In the genomic region with DNA sequence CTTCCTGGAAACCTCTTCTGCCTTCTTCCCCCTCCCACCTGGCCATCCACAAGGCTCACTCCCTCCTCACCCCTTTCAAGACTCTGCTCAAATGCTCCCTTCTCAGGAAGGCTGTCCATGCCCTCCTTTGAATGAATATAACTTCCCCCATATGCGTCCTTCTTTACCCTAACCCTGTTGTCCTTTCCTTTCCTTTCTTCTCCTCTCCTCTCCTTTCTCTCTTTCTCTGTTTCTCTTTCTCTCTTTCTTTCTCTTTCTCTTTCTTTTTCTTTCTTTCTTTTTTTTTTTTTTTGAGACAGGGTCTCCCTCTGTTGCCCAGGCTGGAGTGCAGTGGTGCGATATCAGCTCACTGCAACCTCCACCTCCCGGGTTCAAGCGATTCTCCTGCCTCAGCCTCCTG, we compare ENCODE assay signal across 9 cellular contexts. TPM values are rescaled to one million over a fixed set of nuclear protein-coding genes. Genes with fewer than 3 reads are reported as not detected.
DNase-seq lines count a peak whose midpoint lies in the region; ATAC-seq and TF ChIP-seq lines count a peak whose summit lies in the region.
"Not testable (repeated sequence)": the region's sequence is repeated elsewhere in the genome, so short reads cannot be mapped to it uniquely, and the experiment has no call there.
"Had no signal": no experiment of that assay in that cellular context is flagged by ENCODE, and none has a peak within 500 bp of the region (broad histone marks: within the 10 kb centered on the region; RNA-seq: fewer than 3 reads in every experiment).

No MANE protein-coding gene starts in this region.

- not testable (repeated sequence) for H3K79me1 ChIP-seq in mesendoderm (ENCODE audit: low read length)

- H3K4me3 Mint-ChIP-seq in Calu3 (ENCODE audit: low read depth, unreplicated experiment) (peak overlapping the region; percentile 85), chondrocyte (ENCODE audit: unreplicated experiment) (peak overlapping the region; percentile 76)
- peak overlapping the region; percentile 3 for H3K4me3 Mint-ChIP-seq in activated T-helper 17 cell treated with anti-CD3 and anti-CD28 coated beads, Interleukin-2, amount 50 U/mL, for 72 hours

- not testable (repeated sequence) for H3K79me2 ChIP-seq in mesendoderm (ENCODE audit: control insufficient read depth, insufficient read depth, low read length)

- H3K4me1 Mint-ChIP-seq in Calu3 (ENCODE audit: low read depth, unreplicated experiment) (peaks cover 45% of the 10 kb centered on the region), chondrocyte (ENCODE audit: low read depth) (peaks cover 83% of the 10 kb centered on the region)
- peaks cover 10% of the 10 kb centered on the region for H3K4me1 Mint-ChIP-seq in activated T-helper 17 cell treated with anti-CD3 and anti-CD28 coated beads, Interleukin-2, amount 50 U/mL, for 72 hours

- H3K4me3 ChIP-seq in NB4 (ENCODE audit: low read depth, low read length); gastroesophageal sphincter; mesendoderm (ENCODE audit: low read length); gastrocnemius medialis; transverse colon: not testable (repeated sequence)

- intact Hi-C loops in Calu3 (cut with micrococcal nuclease; ENCODE audit: unreplicated experiment), result loop anchor here (2.0 kb wide), 1 partner anchor 17 kb away; a partner anchor contains a TSS
- intact Hi-C loops in gastrocnemius medialis (cut with DNase I; ENCODE audit: low total_unique reads); transverse colon (cut with DNase I; ENCODE audit: low total_unique reads): not testable (repeated sequence)

- H3K27ac ChIP-seq in gastroesophageal sphincter (peak overlapping the region; percentile 32 to 92 (median 84)), gastrocnemius medialis (peak overlapping the region; percentile 52 to 82 (median 78)), transverse colon (peak overlapping the region; percentile 72 to 90 (median 78))
- H3K27ac ChIP-seq in mesendoderm (ENCODE audit: low read depth, low read length), result not testable (repeated sequence)

- H4K5ac ChIP-seq in mesendoderm (ENCODE audit: low read length), result not testable (repeated sequence)

- H3K4ac ChIP-seq in mesendoderm (ENCODE audit: low read depth, low read length), result not testable (repeated sequence)

- not testable (repeated sequence) for H3K27me3 ChIP-seq in gastroesophageal sphincter; mesendoderm (ENCODE audit: insufficient read depth, low read length, poor library complexity); gastrocnemius medialis
- H3K27me3 ChIP-seq in transverse colon, result peaks cover 21% of the 10 kb centered on the region

- 97% methylated on average over 3 of the region's 4 CpGs; no CpG with 5 or more reads in 1 of the 2 donors for WGBS in gastroesophageal sphincter (ENCODE audit: low coverage in 1 of 2), 2 donors
- no CpG with 5 or more reads among the region's 4 CpGs for WGBS in mesendoderm (ENCODE audit: extremely low coverage, insufficient coverage, low lambda C conversion rate)
- WGBS in transverse colon (ENCODE audit: low coverage in 1 of 2), 2 donors, result 76 to 84% methylated on average over 4 of the region's 4 CpGs

- not testable (repeated sequence) for H4K8ac ChIP-seq in mesendoderm (ENCODE audit: low read depth, low read length)

- H3K9me3 ChIP-seq in gastroesophageal sphincter, gastrocnemius medialis, transverse colon: not testable (repeated sequence)

- not testable (repeated sequence) for TF ChIP-seq CTCF in Calu3 (IDR thresholded peaks at IDR 0.05; ENCODE audit: unreplicated experiment); NB4 (IDR thresholded peaks at IDR 0.05; ENCODE audit: low read depth, low read length); chondrocyte (IDR thresholded peaks at IDR 0.05); gastroesophageal sphincter (IDR thresholded peaks at IDR 0.05); gastrocnemius medialis (IDR thresholded peaks at IDR 0.05 in 4 of 5, conservative IDR thresholded peaks at IDR 0.05 in 1 of 5); transverse colon (IDR thresholded peaks at IDR 0.05)

- H3K4me2 ChIP-seq in mesendoderm (ENCODE audit: low read length), result not testable (repeated sequence)

- not testable (repeated sequence) for H3K27me3 Mint-ChIP-seq in Calu3 (ENCODE audit: unreplicated experiment); chondrocyte (ENCODE audit: low read depth)
- peaks cover 29% of the 10 kb centered on the region for H3K27me3 Mint-ChIP-seq in activated T-helper 17 cell treated with anti-CD3 and anti-CD28 coated beads, Interleukin-2, amount 50 U/mL, for 72 hours

- peak overlapping the region; percentile 34 for H3K56ac ChIP-seq in mesendoderm (ENCODE audit: low read length)

- in situ Hi-C loops in gastrocnemius medialis (cut with MboI; ENCODE audit: low sequenced_read_pairs in 4 of 4), result loop anchor here in 1 of 4 donors (25.0 kb wide), 1 partner anchor 441 kb away; no protein-coding TSS in a partner anchor
- in situ Hi-C loops in transverse colon (cut with MboI; ENCODE audit: low pct_ligation_motif_present in 1 of 4, low pct_unique_long_range_greater_than_20kb in 1 of 4, low sequenced_read_pairs in 3 of 4), result not testable (repeated sequence)

- H3K27ac Mint-ChIP-seq in Calu3 (ENCODE audit: unreplicated experiment), result peak overlapping the region; percentile 96
- H3K27ac Mint-ChIP-seq in activated T-helper 17 cell treated with anti-CD3 and anti-CD28 coated beads, Interleukin-2, amount 50 U/mL, for 72 hours, result not testable (repeated sequence)
- peak overlapping the region; percentile 95 for H3K27ac Mint-ChIP-seq in chondrocyte (ENCODE audit: unreplicated experiment)

- H2BK120ac ChIP-seq in mesendoderm (ENCODE audit: low read depth, low read length), result not testable (repeated sequence)

- CTCF ChIA-PET in Calu3 (lab: Charles Lee), result not testable (repeated sequence)

- H3K4me1 ChIP-seq in gastroesophageal sphincter (peaks cover 0 to 91% (median 43%) of the 10 kb centered on the region in 3 donors), gastrocnemius medialis (peaks cover 15 to 20% of the 10 kb centered on the region in 2 donors), transverse colon (peaks cover 22 to 35% (median 28%) of the 10 kb centered on the region in 4 donors)
- not testable (repeated sequence) for H3K4me1 ChIP-seq in mesendoderm (ENCODE audit: control insufficient read depth, low read depth, low read length)

- H3K23ac ChIP-seq in mesendoderm (ENCODE audit: low read length), result not testable (repeated sequence)

- not testable (repeated sequence) for ATAC-seq in activated T-helper 17 cell treated with anti-CD3 and anti-CD28 coated beads, Interleukin-2, amount 50 U/mL, for 72 hours (replicated peaks); gastroesophageal sphincter; gastrocnemius medialis

- H3K9ac ChIP-seq in mesendoderm (ENCODE audit: low read length), result not testable (repeated sequence)

- not testable (repeated sequence) for BruUV-seq in Calu3 (replicated peaks; lab: Mats Ljungman, UMichigan)

- not testable (repeated sequence) for H2BK15ac ChIP-seq in mesendoderm (replicated peaks; ENCODE audit: low read depth)

- H3K36me3 Mint-ChIP-seq in Calu3 (ENCODE audit: insufficient read depth, unreplicated experiment) (peaks cover 62% of the 10 kb centered on the region), chondrocyte (ENCODE audit: low read depth) (peaks cover 38% of the 10 kb centered on the region)
- H3K36me3 Mint-ChIP-seq in activated T-helper 17 cell treated with anti-CD3 and anti-CD28 coated beads, Interleukin-2, amount 50 U/mL, for 72 hours (ENCODE audit: low read depth), result not testable (repeated sequence)

- H3K36me3 ChIP-seq in gastroesophageal sphincter, result peaks cover 0 to 70% of the 10 kb centered on the region in 2 donors
- H3K36me3 ChIP-seq in mesendoderm (ENCODE audit: control insufficient read depth, insufficient read depth, low read length); gastrocnemius medialis; transverse colon: not testable (repeated sequence)

- not testable (repeated sequence) for H2BK5ac ChIP-seq in mesendoderm (ENCODE audit: low read length)

- TF ChIP-seq POLR2A in NB4 (IDR thresholded peaks at IDR 0.05; ENCODE audit: extremely low read depth, insufficient read length); gastroesophageal sphincter (IDR thresholded peaks at IDR 0.05); gastrocnemius medialis (IDR thresholded peaks at IDR 0.05); transverse colon (IDR thresholded peaks at IDR 0.05): not testable (repeated sequence)

- not testable (repeated sequence) for TF ChIP-seq EP300 in gastroesophageal sphincter (IDR thresholded peaks at IDR 0.05); transverse colon (IDR thresholded peaks at IDR 0.05; ENCODE audit: low read depth)

- not testable (repeated sequence) for H3K18ac ChIP-seq in mesendoderm (ENCODE audit: low read length)

- DNase-seq in Calu3; chondrocyte (ENCODE audit: low spot score); mesendoderm; gastrocnemius medialis; transverse colon: not testable (repeated sequence)
- DNase-seq in NB4 (ENCODE audit: low read depth), result peak; percentile 25

- H3K9me3 Mint-ChIP-seq in Calu3 (ENCODE audit: low read depth, unreplicated experiment); activated T-helper 17 cell treated with anti-CD3 and anti-CD28 coated beads, Interleukin-2, amount 50 U/mL, for 72 hours; chondrocyte (ENCODE audit: low read depth): not testable (repeated sequence)

- H2AK5ac ChIP-seq in mesendoderm (ENCODE audit: low read length), result not testable (repeated sequence)

RNA-seq across cellular contexts. Expression of a gene that starts 15.1 kb away (rescaled TPM):
- total RNA-seq in Calu3 (2022) (52.3 and 71.5 TPM in 2 replicates), chondrocyte (304 to 497 TPM (median 493 TPM) in 3 replicates), gastroesophageal sphincter (100 to 1,000 TPM; 149 to 383 (median 159) TPM), gastrocnemius medialis (10 to 100 TPM; 10.9 to 46.6 (median 33.8) TPM), transverse colon (10 to 100 TPM; 15.2 to 93.1 (median 25.3) TPM)
- 1 to 10 TPM in 1 of 2 donors, under 1 TPM in 1; 0.35 to 8.2 TPM for total RNA-seq in activated T-helper 17 cell treated with anti-CD3 and anti-CD28 coated beads, Interleukin-2, amount 50 U/mL, for 72 hours
- 7.1 TPM for polyA plus RNA-seq in mesendoderm (2013, experiment 1 of 2)
- 7.0 TPM for polyA plus RNA-seq in mesendoderm (2013, experiment 2 of 2)
- total RNA-seq: G401 had no signal

RNA-seq across cellular contexts. Expression of a gene that starts 17.1 kb away (rescaled TPM):
- total RNA-seq in Calu3 (2022), result 193 and 222 TPM in 2 replicates
- total RNA-seq in activated T-helper 17 cell treated with anti-CD3 and anti-CD28 coated beads, Interleukin-2, amount 50 U/mL, for 72 hours, result 100 to 1,000 TPM; 274 to 467 TPM
- total RNA-seq in chondrocyte, result 91.7 to 122 TPM (median 108 TPM) in 3 replicates
- 100 to 1,000 TPM; 332 to 592 (median 362) TPM for total RNA-seq in gastroesophageal sphincter
- 291 TPM for polyA plus RNA-seq in mesendoderm (2013, experiment 1 of 2)
- 305 TPM for polyA plus RNA-seq in mesendoderm (2013, experiment 2 of 2)
- 100 to 1,000 TPM; 141 to 262 (median 150) TPM for total RNA-seq in gastrocnemius medialis
- 100 to 1,000 TPM; 239 to 490 (median 364) TPM for total RNA-seq in transverse colon

RNA-seq across cellular contexts. Expression of a gene that starts 50.2 kb away (rescaled TPM):
- 466 and 506 TPM in 2 replicates for total RNA-seq in Calu3 (2022)
- 100 to 1,000 TPM; 126 to 127 TPM for total RNA-seq in activated T-helper 17 cell treated with anti-CD3 and anti-CD28 coated beads, Interleukin-2, amount 50 U/mL, for 72 hours
- 285 to 351 TPM (median 337 TPM) in 3 replicates for total RNA-seq in chondrocyte
- total RNA-seq in gastroesophageal sphincter, result 1,000 to 10,000 TPM; 1,196 to 1,646 (median 1,370) TPM
- polyA plus RNA-seq in mesendoderm (2013, experiment 1 of 2), result 441 TPM
- polyA plus RNA-seq in mesendoderm (2013, experiment 2 of 2), result 434 TPM
- 1,000 to 10,000 TPM in 3 of 4 donors, 100 to 1,000 TPM in 1; 730 to 1,512 (median 1,402) TPM for total RNA-seq in gastrocnemius medialis
- total RNA-seq in transverse colon, result 100 to 1,000 TPM; 474 to 751 (median 653) TPM

Comparison
In these comparisons a context has a peak if more than half of its experiments do, and no peak if none do; other contexts are left out.
1. H3K4me3 Mint-ChIP-seq: peak in every context shown above with its lines; median percentile 85 in Calu3; 76 in chondrocyte; 3 in activated T-helper 17 cell treated with anti-CD3 and anti-CD28 coated beads, Interleukin-2, amount 50 U/mL, for 72 hours.